ENCODE assay signal across 7 cellular contexts in the genomic region with DNA sequence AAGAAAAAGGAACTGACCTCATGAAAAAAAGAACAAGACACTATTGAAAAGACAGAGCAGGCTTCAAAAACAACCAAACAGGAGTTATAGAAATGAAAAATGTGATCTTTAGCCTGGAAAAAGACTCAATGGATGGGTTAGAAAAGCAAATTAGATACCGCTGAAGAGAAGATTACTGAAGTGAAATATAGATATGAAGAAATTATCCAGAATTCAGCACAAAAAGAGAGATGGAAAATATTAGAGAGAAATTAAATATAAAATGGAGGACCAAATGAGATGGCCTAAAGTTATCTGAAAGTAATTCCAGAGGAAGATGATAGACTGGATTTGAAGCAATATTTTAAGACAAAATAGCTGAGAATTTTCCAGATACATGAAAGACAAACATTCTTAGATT.
"Had no signal": no experiment of that assay in that cellular context is flagged by ENCODE, and none has a peak within 500 bp of the region (broad histone marks: within the 10 kb centered on the region; RNA-seq: fewer than 3 reads in every experiment).

No MANE protein-coding gene starts in this region.

- FAIRE-seq: HTR-8/SVneo had no signal

- H3K4me3 ChIP-seq: GM23248, HAP-1 had no signal

- H3K27ac ChIP-seq: GM23248 had no signal

- H3K4me1 ChIP-seq: HAP-1 had no signal

- H3K9ac ChIP-seq: GM23248 had no signal

- ATAC-seq: HCT116 had no signal

- DNase-seq: GM23248, GOT3, H7, IMR-90 had no signal

- H2AFZ ChIP-seq: GM23248 had no signal

- H3K36me3 ChIP-seq: HAP-1 had no signal
